1 cellular context compared by ENCODE assay signal in the genomic region with DNA sequence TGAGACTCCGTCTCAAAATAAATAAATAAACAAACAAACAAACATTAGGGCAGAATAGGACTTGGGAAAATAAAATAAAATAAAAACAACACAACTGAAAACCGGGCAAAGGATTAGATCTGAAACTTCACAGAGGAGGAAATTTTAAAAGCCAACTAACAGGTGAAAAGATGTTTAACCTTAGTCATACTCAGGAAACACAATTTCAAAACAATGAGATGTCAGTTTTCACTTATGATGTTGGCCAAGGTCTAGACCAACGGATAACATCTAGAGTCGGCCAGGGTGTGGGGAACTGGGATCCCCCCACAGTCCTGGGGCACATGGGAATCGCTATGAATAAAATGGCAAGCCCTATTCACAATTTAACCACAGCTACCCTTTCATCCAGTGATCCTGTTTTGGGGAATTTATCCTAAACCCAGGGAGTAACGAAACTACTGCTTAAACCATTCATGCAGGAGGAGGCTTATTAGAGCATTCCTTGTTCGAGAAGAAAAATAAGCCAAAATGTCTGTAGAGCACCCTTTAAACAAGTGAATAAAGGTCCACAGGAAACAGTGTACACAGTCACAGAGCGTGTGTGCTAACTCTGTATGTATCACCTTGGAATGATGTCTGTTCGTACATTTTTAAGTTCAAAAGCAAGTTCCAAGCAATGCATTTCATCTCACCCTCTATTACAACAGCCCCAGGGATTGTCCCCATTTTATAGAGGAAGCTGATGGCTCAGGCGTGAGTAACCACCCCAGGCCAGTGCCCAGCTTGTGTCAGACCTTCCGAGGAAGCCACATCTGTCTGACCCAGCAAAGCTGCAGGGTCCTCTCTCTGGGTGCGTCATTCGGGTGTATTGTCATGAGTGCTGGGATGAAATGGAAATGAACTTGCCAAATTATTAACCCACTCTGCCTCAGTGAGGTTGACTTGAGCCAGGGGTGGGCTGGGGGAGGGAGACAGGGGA.
TF ChIP-seq lines count a peak whose summit lies in the region.

No MANE protein-coding gene starts in this region.

TF ChIP-seq in K562, 482 proteins besides CTCF, POLR2A, EP300 and RAD21 (continued from another document and continues in another):
- TF ChIP-seq YY1 (IDR thresholded peaks at IDR 0.05; ENCODE audit: borderline replicate concordance in 1 of 3, control insufficient read depth in 1 of 3, extremely low read depth in 1 of 3, insufficient read depth in 3 of 3, insufficient read length in 1 of 3, insufficient replicate concordance in 2 of 3, low read depth in 1 of 3, low read length in 2 of 3) (no peak), NR2F6 (CRISPR knock-in tag; IDR thresholded peaks at IDR 0.05) (no peak), MYBL2 (IDR thresholded peaks at IDR 0.05; ENCODE audit: low read depth) (0 out of 2 replicates have a peak, but pooled peaks have one; percentile 3), MYBL2 (CRISPR knock-in tag; IDR thresholded peaks at IDR 0.05; ENCODE audit: borderline replicate concordance) (no peak), ZSCAN29 (IDR thresholded peaks at IDR 0.05) (no peak), RHOXF2B (CRISPR knock-in tag; conservative IDR thresholded peaks at IDR 0.05) (no peak), ZNF239 (CRISPR knock-in tag; IDR thresholded peaks at IDR 0.05) (no peak), CTBP1 (IDR thresholded peaks at IDR 0.05; ENCODE audit: borderline replicate concordance) (no peak), PCBP1 (IDR thresholded peaks at IDR 0.05; ENCODE audit: low read depth, low read length, poor library complexity, severe bottlenecking) (no peak), NFATC3 (IDR thresholded peaks at IDR 0.05) (no peak), SREBF2 (CRISPR knock-in tag; IDR thresholded peaks at IDR 0.05) (no peak), TRIM24 (IDR thresholded peaks at IDR 0.05) (peak in 1 of 2 experiments; percentile 32; a peak in 1 of 4 replicates), HDGF (IDR thresholded peaks at IDR 0.05) (no peak), CHD2 (IDR thresholded peaks at IDR 0.05; ENCODE audit: low read depth, low read length) (no peak), ELF2 (CRISPR knock-in tag; IDR thresholded peaks at IDR 0.05) (no peak), DACH1 (IDR thresholded peaks at IDR 0.05; ENCODE audit: partially characterized antibody) (no peak), C11orf30 (IDR thresholded peaks at IDR 0.05; ENCODE audit: low read depth) (peak; percentile 77), NUFIP1 (IDR thresholded peaks at IDR 0.05; ENCODE audit: partially characterized antibody) (no peak), SMAD4 (CRISPR knock-in tag; conservative IDR thresholded peaks at IDR 0.05) (peak; percentile 72; the same call in 1 of the 2 replicates), NFE2 (IDR thresholded peaks at IDR 0.05; ENCODE audit: low read depth) (peak; percentile 82), LEF1 (IDR thresholded peaks at IDR 0.05) (peak; percentile 48; the same call in 1 of the 2 replicates), PML (IDR thresholded peaks at IDR 0.05; ENCODE audit: low read length) (no peak), CBX1 (IDR thresholded peaks at IDR 0.05; ENCODE audit: low read depth) (no peak), SRF (CRISPR knock-in tag; IDR thresholded peaks at IDR 0.05) (no peak), SNRNP70 (optimal IDR thresholded peaks at IDR 0.05; ENCODE audit: low read depth, low read length) (no peak), KLF10 (CRISPR knock-in tag; IDR thresholded peaks at IDR 0.05) (no peak), ZNF121 (CRISPR knock-in tag; conservative IDR thresholded peaks at IDR 0.05) (no peak), MED1 (CRISPR knock-in tag; IDR thresholded peaks at IDR 0.05; ENCODE audit: borderline replicate concordance) (no peak), ZNF561 (CRISPR knock-in tag; conservative IDR thresholded peaks at IDR 0.05) (no peak), ZNF316 (IDR thresholded peaks at IDR 0.05) (peak; percentile 90), SOX6 (IDR thresholded peaks at IDR 0.05) (peak; percentile 25; the same call in 1 of the 2 replicates), SMARCE1 (IDR thresholded peaks at IDR 0.05) (peak; percentile 57), KHSRP (IDR thresholded peaks at IDR 0.05) (no peak; the same call in 1 of the 2 replicates), MAFF (IDR thresholded peaks at IDR 0.05; ENCODE audit: low read length) (peak; percentile 26; the same call in 1 of the 2 replicates), TCF7L2 (IDR thresholded peaks at IDR 0.05; ENCODE audit: low read depth, low read length) (no peak), MAFG (tag; conservative IDR thresholded peaks at IDR 0.05) (peak; percentile 56), KLF6 (CRISPR knock-in tag; IDR thresholded peaks at IDR 0.05; ENCODE audit: borderline replicate concordance) (no peak), MYC (IDR thresholded peaks at IDR 0.05; ENCODE audit: low read depth, low read length) (peak; percentile 36; the same call in 1 of the 2 replicates), MYC (CRISPR knock-in tag; IDR thresholded peaks at IDR 0.05; ENCODE audit: borderline replicate concordance, low read depth) (no peak), STAT5B (CRISPR knock-in tag; IDR thresholded peaks at IDR 0.05) (no peak), POLR2AphosphoS2 (IDR thresholded peaks at IDR 0.05; ENCODE audit: low read length) (no peak), NCOR1 (IDR thresholded peaks at IDR 0.05) (no peak; the same call in 1 of the 2 replicates), JUN (IDR thresholded peaks at IDR 0.05; ENCODE audit: borderline replicate concordance, low read depth, low read length) (no peak), JUN (CRISPR knock-in tag; IDR thresholded peaks at IDR 0.05; ENCODE audit: borderline replicate concordance) (no peak), GABPB1 (CRISPR knock-in tag; IDR thresholded peaks at IDR 0.05) (no peak), POLR2B (IDR thresholded peaks at IDR 0.05; ENCODE audit: low read depth, partially characterized antibody) (no peak), ADNP (tag; IDR thresholded peaks at IDR 0.05) (0 out of 2 replicates have a peak, but pooled peaks have one; percentile 31), OTX1 (CRISPR knock-in tag; IDR thresholded peaks at IDR 0.05) (no peak), ZFX (CRISPR knock-in tag; IDR thresholded peaks at IDR 0.05) (no peak), SP1 (CRISPR knock-in tag; IDR thresholded peaks at IDR 0.05) (no peak), SMARCB1 (IDR thresholded peaks at IDR 0.05; ENCODE audit: insufficient read length, low read depth) (no peak), PRMT5 (CRISPR knock-in tag; IDR thresholded peaks at IDR 0.05) (no peak), SAFB2 (IDR thresholded peaks at IDR 0.05; ENCODE audit: borderline replicate concordance, low read depth, low read length, severe bottlenecking) (no peak), ZZZ3 (IDR thresholded peaks at IDR 0.05) (no peak), RFX5 (IDR thresholded peaks at IDR 0.05; ENCODE audit: low read depth, low read length) (no peak), ARID3B (CRISPR knock-in tag; IDR thresholded peaks at IDR 0.05; ENCODE audit: borderline replicate concordance) (no peak), BCOR (IDR thresholded peaks at IDR 0.05) (0 out of 2 replicates have a peak, but pooled peaks have one; percentile 22), DPF2 (IDR thresholded peaks at IDR 0.05) (peak; percentile 74), JUND (IDR thresholded peaks at IDR 0.05; ENCODE audit: borderline replicate concordance, low read depth, low read length) (no peak), JUND (tag; IDR thresholded peaks at IDR 0.05; ENCODE audit: borderline replicate concordance, low read depth, low read length) (no peak), ARID1B (IDR thresholded peaks at IDR 0.05) (peak; percentile 54), ZFP30 (CRISPR knock-in tag; IDR thresholded peaks at IDR 0.05; ENCODE audit: borderline replicate concordance) (no peak), EHMT2 (IDR thresholded peaks at IDR 0.05) (0 out of 2 replicates have a peak, but pooled peaks have one; percentile 41), PBX2 (CRISPR knock-in tag; IDR thresholded peaks at IDR 0.05; ENCODE audit: low read depth) (no peak), PBX2 (tag; conservative IDR thresholded peaks at IDR 0.05; ENCODE audit: low read depth) (no peak), ZFP36 (IDR thresholded peaks at IDR 0.05; ENCODE audit: low read depth, low read length, partially characterized antibody) (no peak)
- TF ChIP-seq, protein P1, sequence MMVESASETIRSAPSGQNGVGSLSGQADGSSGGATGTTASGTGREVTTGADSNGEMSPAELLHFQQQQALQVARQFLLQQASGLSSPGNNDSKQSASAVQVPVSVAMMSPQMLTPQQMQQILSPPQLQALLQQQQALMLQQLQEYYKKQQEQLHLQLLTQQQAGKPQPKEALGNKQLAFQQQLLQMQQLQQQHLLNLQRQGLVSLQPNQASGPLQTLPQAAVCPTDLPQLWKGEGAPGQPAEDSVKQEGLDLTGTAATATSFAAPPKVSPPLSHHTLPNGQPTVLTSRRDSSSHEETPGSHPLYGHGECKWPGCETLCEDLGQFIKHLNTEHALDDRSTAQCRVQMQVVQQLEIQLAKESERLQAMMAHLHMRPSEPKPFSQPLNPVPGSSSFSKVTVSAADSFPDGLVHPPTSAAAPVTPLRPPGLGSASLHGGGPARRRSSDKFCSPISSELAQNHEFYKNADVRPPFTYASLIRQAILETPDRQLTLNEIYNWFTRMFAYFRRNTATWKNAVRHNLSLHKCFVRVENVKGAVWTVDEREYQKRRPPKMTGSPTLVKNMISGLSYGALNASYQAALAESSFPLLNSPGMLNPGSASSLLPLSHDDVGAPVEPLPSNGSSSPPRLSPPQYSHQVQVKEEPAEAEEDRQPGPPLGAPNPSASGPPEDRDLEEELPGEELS (CRISPR knock-in tag; IDR thresholded peaks at IDR 0.05; ENCODE audit: borderline replicate concordance) = no peak
- TF ChIP-seq, protein P2, sequence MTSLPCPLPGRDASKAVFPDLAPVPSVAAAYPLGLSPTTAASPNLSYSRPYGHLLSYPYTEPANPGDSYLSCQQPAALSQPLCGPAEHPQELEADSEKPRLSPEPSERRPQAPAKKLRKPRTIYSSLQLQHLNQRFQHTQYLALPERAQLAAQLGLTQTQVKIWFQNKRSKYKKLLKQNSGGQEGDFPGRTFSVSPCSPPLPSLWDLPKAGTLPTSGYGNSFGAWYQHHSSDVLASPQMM (CRISPR knock-in tag; IDR thresholded peaks at IDR 0.05) = no peak
- TF ChIP-seq, protein P3, sequence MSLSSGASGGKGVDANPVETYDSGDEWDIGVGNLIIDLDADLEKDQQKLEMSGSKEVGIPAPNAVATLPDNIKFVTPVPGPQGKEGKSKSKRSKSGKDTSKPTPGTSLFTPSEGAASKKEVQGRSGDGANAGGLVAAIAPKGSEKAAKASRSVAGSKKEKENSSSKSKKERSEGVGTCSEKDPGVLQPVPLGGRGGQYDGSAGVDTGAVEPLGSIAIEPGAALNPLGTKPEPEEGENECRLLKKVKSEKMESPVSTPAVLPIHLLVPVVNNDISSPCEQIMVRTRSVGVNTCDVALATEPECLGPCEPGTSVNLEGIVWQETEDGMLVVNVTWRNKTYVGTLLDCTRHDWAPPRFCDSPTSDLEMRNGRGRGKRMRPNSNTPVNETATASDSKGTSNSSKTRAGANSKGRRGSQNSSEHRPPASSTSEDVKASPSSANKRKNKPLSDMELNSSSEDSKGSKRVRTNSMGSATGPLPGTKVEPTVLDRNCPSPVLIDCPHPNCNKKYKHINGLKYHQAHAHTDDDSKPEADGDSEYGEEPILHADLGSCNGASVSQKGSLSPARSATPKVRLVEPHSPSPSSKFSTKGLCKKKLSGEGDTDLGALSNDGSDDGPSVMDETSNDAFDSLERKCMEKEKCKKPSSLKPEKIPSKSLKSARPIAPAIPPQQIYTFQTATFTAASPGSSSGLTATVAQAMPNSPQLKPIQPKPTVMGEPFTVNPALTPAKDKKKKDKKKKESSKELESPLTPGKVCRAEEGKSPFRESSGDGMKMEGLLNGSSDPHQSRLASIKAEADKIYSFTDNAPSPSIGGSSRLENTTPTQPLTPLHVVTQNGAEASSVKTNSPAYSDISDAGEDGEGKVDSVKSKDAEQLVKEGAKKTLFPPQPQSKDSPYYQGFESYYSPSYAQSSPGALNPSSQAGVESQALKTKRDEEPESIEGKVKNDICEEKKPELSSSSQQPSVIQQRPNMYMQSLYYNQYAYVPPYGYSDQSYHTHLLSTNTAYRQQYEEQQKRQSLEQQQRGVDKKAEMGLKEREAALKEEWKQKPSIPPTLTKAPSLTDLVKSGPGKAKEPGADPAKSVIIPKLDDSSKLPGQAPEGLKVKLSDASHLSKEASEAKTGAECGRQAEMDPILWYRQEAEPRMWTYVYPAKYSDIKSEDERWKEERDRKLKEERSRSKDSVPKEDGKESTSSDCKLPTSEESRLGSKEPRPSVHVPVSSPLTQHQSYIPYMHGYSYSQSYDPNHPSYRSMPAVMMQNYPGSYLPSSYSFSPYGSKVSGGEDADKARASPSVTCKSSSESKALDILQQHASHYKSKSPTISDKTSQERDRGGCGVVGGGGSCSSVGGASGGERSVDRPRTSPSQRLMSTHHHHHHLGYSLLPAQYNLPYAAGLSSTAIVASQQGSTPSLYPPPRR (CRISPR knock-in tag; IDR thresholded peaks at IDR 0.05; ENCODE audit: borderline replicate concordance) = no peak
